ENCODE assay signal across 1 cellular context in genomic region chr2:230864605-230865323, GRCh38.
TF ChIP-seq lines count a peak whose summit lies in the region.

A gene with protein sequence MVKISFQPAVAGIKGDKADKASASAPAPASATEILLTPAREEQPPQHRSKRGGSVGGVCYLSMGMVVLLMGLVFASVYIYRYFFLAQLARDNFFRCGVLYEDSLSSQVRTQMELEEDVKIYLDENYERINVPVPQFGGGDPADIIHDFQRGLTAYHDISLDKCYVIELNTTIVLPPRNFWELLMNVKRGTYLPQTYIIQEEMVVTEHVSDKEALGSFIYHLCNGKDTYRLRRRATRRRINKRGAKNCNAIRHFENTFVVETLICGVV (plus strand): TSS chr2:230864942. CDS start chr2:230865026, 84 bp downstream.

TF ChIP-seq in WTC11, 78 proteins besides CTCF, POLR2A, EP300 and RAD21 (continued from another document):
- TF ChIP-seq, protein P1, sequence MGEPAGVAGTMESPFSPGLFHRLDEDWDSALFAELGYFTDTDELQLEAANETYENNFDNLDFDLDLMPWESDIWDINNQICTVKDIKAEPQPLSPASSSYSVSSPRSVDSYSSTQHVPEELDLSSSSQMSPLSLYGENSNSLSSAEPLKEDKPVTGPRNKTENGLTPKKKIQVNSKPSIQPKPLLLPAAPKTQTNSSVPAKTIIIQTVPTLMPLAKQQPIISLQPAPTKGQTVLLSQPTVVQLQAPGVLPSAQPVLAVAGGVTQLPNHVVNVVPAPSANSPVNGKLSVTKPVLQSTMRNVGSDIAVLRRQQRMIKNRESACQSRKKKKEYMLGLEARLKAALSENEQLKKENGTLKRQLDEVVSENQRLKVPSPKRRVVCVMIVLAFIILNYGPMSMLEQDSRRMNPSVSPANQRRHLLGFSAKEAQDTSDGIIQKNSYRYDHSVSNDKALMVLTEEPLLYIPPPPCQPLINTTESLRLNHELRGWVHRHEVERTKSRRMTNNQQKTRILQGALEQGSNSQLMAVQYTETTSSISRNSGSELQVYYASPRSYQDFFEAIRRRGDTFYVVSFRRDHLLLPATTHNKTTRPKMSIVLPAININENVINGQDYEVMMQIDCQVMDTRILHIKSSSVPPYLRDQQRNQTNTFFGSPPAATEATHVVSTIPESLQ (CRISPR knock-in tag; IDR thresholded peaks at IDR 0.05): 0 out of 2 replicates have a peak, but pooled peaks have one; percentile 32
- no peak for TF ChIP-seq ZNF317 (CRISPR knock-in tag; IDR thresholded peaks at IDR 0.05; ENCODE audit: borderline replicate concordance, low read depth)
- no peak for TF ChIP-seq ZNF396 (CRISPR knock-in tag; IDR thresholded peaks at IDR 0.05; ENCODE audit: borderline replicate concordance)
- TF ChIP-seq OVOL2 (CRISPR knock-in tag; IDR thresholded peaks at IDR 0.05; ENCODE audit: borderline replicate concordance): no peak
- no peak for TF ChIP-seq CBFB (CRISPR knock-in tag; IDR thresholded peaks at IDR 0.05; ENCODE audit: low read depth)
- 0 out of 2 replicates have a peak, but pooled peaks have one; percentile 27 for TF ChIP-seq ZNF121 (CRISPR knock-in tag; IDR thresholded peaks at IDR 0.05)
- no peak for TF ChIP-seq NFYB (CRISPR knock-in tag; conservative IDR thresholded peaks at IDR 0.05; ENCODE audit: low read depth)
- TF ChIP-seq ZNF423 (CRISPR knock-in tag; IDR thresholded peaks at IDR 0.05): peak; percentile 95
- TF ChIP-seq ZBTB43 (CRISPR knock-in tag; IDR thresholded peaks at IDR 0.05): no peak
- TF ChIP-seq, protein P2, sequence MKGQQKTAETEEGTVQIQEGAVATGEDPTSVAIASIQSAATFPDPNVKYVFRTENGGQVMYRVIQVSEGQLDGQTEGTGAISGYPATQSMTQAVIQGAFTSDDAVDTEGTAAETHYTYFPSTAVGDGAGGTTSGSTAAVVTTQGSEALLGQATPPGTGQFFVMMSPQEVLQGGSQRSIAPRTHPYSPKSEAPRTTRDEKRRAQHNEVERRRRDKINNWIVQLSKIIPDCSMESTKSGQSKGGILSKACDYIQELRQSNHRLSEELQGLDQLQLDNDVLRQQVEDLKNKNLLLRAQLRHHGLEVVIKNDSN (CRISPR knock-in tag; IDR thresholded peaks at IDR 0.05): no peak
- 0 out of 2 replicates have a peak, but pooled peaks have one; percentile 39 for TF ChIP-seq TEAD4 (CRISPR knock-in tag; IDR thresholded peaks at IDR 0.05)
- no peak for TF ChIP-seq E2F4 (CRISPR knock-in tag; IDR thresholded peaks at IDR 0.05; ENCODE audit: borderline replicate concordance, low read depth)
- no peak for TF ChIP-seq GTF2I (CRISPR knock-in tag; conservative IDR thresholded peaks at IDR 0.05)
- peak; percentile 85 for TF ChIP-seq JUN (CRISPR knock-in tag; IDR thresholded peaks at IDR 0.05)
- peak; percentile 65; the same call in 1 of the 2 replicates for TF ChIP-seq E2F5 (CRISPR knock-in tag; IDR thresholded peaks at IDR 0.05)
- TF ChIP-seq NR1H2 (CRISPR knock-in tag; IDR thresholded peaks at IDR 0.05): no peak
